In the genomic region with DNA sequence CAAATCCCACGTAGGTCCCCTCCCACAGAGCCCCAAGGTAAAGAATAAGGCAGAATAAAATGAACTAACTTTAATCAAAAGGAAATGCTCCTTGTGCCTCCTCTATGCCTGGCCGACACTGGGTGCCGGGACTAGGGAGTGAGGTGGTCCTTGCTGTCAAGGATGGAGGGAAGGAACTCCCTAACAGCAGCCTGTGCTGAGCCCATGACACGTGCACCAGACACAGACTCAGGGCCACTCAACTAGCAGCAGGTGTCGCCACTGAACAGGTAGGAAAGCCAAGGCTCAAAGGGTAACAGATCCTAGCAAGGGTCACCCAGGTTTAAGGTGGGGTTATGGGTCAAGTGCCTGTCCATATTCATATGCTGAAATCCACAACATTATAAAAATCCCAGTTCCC, we compare ENCODE assay signal across 11 cellular contexts. TPM values are rescaled to one million over a fixed set of nuclear protein-coding genes. Genes with fewer than 3 reads are reported as not detected.
"Had no signal": no experiment of that assay in that cellular context is flagged by ENCODE, and none has a peak within 500 bp of the region (broad histone marks: within the 10 kb centered on the region; RNA-seq: fewer than 3 reads in every experiment).

No MANE protein-coding gene starts in this region.

- H3K4me3 ChIP-seq: heart left ventricle, testis had no signal

- H3K27me3 ChIP-seq: testis had no signal

- ATAC-seq: activated CD8-positive, alpha-beta T cell treated with anti-CD3 and anti-CD28 coated beads, Interleukin-2, amount 10 ng/mL, durations not matched to agents 7 days and 5 days; activated naive CD8-positive, alpha-beta T cell treated with anti-CD3 and anti-CD28 coated beads, Interleukin-2, amount 50 U/mL, for 24 hours; heart left ventricle had no signal

- H3K9me3 ChIP-seq: heart left ventricle, testis had no signal

- H3K4me1 ChIP-seq: heart left ventricle, testis had no signal

- H3K36me3 ChIP-seq: heart left ventricle had no signal

- DNase-seq: activated CD4-positive, alpha-beta T cell treated with anti-CD3 and anti-CD28 coated beads for 4 hours; activated CD8-positive, alpha-beta T cell treated with anti-CD3 and anti-CD28 coated beads, Interleukin-2, amount 10 ng/mL, durations not matched to agents 7 days and 5 days; activated naive CD4-positive, alpha-beta T cell treated with Interleukin-2 at 50 U/mL for 16 hours; activated naive CD8-positive, alpha-beta T cell treated with anti-CD3 and anti-CD28 coated beads, Interleukin-2, amount 50 U/mL, for 24 hours; foreskin melanocyte; heart left ventricle; kidney; nephron progenitor cell; stimulated activated CD4-positive, alpha-beta T cell treated with anti-CD3 and anti-CD28 coated beads, Interleukin-4, amount 100 ng/mL, for 1 hour; testis had no signal

- H3K27ac ChIP-seq: heart left ventricle, testis, VCaP had no signal

RNA-seq across cellular contexts. Expression of a gene that starts 29.2 kb away (rescaled TPM):
- total RNA-seq: activated CD8-positive, alpha-beta T cell treated with anti-CD3 and anti-CD28 coated beads, Interleukin-2, amount 10 ng/mL, durations not matched to agents 7 days and 5 days had no signal
